In the genomic region with DNA sequence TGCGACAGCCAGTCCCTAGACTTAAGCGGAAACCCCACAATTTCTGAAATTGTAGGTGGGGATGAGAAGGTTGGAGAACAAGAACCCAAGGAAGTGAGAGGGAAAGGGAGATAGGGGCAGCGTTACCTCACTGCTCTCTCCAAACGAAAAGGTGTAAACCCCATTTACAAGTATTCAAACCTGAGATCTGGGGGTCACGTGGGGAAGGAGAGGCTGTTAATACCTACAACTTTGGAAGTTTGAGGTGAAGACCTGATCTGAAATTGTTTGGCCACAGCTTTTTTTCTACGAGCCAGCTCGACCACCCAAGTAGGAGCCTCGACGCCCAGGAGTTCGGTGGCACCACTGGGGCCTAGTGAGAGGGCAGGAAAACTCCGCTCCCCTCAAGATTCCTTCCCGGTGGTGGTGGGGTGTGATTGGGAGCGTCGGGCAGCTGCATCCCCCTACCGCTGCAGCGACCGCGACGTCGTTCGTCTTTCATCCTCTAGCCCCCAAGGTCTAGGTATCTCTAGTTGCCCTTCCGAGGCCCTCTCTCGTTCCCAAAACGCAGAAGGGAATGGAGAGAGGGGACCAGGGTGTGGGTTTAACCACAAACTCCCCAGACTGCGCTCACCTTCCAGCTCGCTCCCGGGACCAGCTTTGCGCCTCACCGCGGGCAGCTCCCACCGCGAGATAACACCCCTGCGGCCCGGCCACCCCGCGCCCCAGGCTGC, we compare ENCODE assay signal across 9 cellular contexts. TPM values are rescaled to one million over a fixed set of nuclear protein-coding genes. Genes with fewer than 3 reads are reported as not detected.
A peak's percentile ranks its signal among the peaks of the same experiment; 100 is the strongest.
DNase-seq lines count a peak whose midpoint lies in the region; ATAC-seq lines count a peak whose summit lies in the region.
"Had no signal": no experiment of that assay in that cellular context is flagged by ENCODE, and none has a peak within 500 bp of the region (broad histone marks: within the 10 kb centered on the region; RNA-seq: fewer than 3 reads in every experiment).

No MANE protein-coding gene starts in this region.

- peaks cover 50% of the 10 kb centered on the region for H3K4me1 Mint-ChIP-seq in activated T-helper 2 cell treated with anti-CD3 and anti-CD28 coated beads, Interferon-gamma antibody, Interleukin-2, Interleukin-4, amounts not matched to agents 10 μg/mL and 5 μg/mL and 100 μg/mL, durations not matched to agents 14 hours and 24 hours and 36 hours (ENCODE audit: low read depth)

- H3K4me3 Mint-ChIP-seq in activated T-helper 2 cell treated with anti-CD3 and anti-CD28 coated beads, Interferon-gamma antibody, Interleukin-2, Interleukin-4, amounts not matched to agents 10 μg/mL and 5 μg/mL and 100 μg/mL, durations not matched to agents 14 hours and 24 hours and 36 hours (ENCODE audit: low read depth) = peak overlapping the region; percentile 93

- no peaks in the 10 kb centered on the region for H3K9me3 Mint-ChIP-seq in activated T-helper 2 cell treated with anti-CD3 and anti-CD28 coated beads, Interferon-gamma antibody, Interleukin-2, Interleukin-4, amounts not matched to agents 10 μg/mL and 5 μg/mL and 100 μg/mL, durations not matched to agents 14 hours and 24 hours and 36 hours

- H3K9me3 ChIP-seq in iPS-18c (ENCODE audit: control insufficient read depth, insufficient read depth, low read length) (no peaks in the 10 kb centered on the region), stomach smooth muscle (ENCODE audit: control insufficient read depth in 2 of 2, low read length in 2 of 2) (no peaks in the 10 kb centered on the region)

- peaks cover 1% of the 10 kb centered on the region for H3K27me3 Mint-ChIP-seq in activated T-helper 2 cell treated with anti-CD3 and anti-CD28 coated beads, Interferon-gamma antibody, Interleukin-2, Interleukin-4, amounts not matched to agents 10 μg/mL and 5 μg/mL and 100 μg/mL, durations not matched to agents 14 hours and 24 hours and 36 hours (ENCODE audit: low read depth)

- peak overlapping the region; percentile 95 for H3K27ac ChIP-seq in stomach smooth muscle (ENCODE audit: low read length)

- H3K36me3 Mint-ChIP-seq in activated T-helper 2 cell treated with anti-CD3 and anti-CD28 coated beads, Interferon-gamma antibody, Interleukin-2, Interleukin-4, amounts not matched to agents 10 μg/mL and 5 μg/mL and 100 μg/mL, durations not matched to agents 14 hours and 24 hours and 36 hours (ENCODE audit: low read depth) = peaks cover 23% of the 10 kb centered on the region

- H3K36me3 ChIP-seq in stomach smooth muscle (ENCODE audit: control insufficient read depth in 2 of 2, insufficient read depth in 2 of 2, low read length in 2 of 2) = no peaks in the 10 kb centered on the region

- H3K9ac ChIP-seq in stomach smooth muscle (ENCODE audit: low read length in 2 of 2) = peak overlapping the region; percentile 88 to 90

- H3K4me1 ChIP-seq in stomach smooth muscle (ENCODE audit: control insufficient read depth, insufficient read depth, low read length) = peaks cover 35% of the 10 kb centered on the region

- peak overlapping the region; percentile 96 for H3K4me3 ChIP-seq in iPS-18c (ENCODE audit: insufficient read depth, low read depth, low read length)
- H3K4me3 ChIP-seq in stomach smooth muscle (ENCODE audit: low read length in 2 of 2) = peak overlapping the region; percentile 85 to 96

- peak overlapping the region; percentile 58 for H3K27ac Mint-ChIP-seq in activated T-helper 2 cell treated with anti-CD3 and anti-CD28 coated beads, Interferon-gamma antibody, Interleukin-2, Interleukin-4, amounts not matched to agents 10 μg/mL and 5 μg/mL and 100 μg/mL, durations not matched to agents 14 hours and 24 hours and 36 hours

- intact Hi-C loops in activated T-helper 2 cell treated with anti-CD3 and anti-CD28 coated beads, Interferon-gamma antibody, Interleukin-2, Interleukin-4, amounts not matched to agents 10 μg/mL and 5 μg/mL and 100 μg/mL, durations not matched to agents 14 hours and 24 hours and 36 hours (cut with micrococcal nuclease) = loop anchor here (2.0 to 5.0 kb wide), 4 partner anchors 34 to 104 kb away; partner anchors contain the start of gene CENPF

- ATAC-seq in HG03095 (IDR thresholded peaks at IDR 0.05; ENCODE audit: unreplicated experiment) = no peak

- DNase-seq in DMS 273 (lab: John Stamatoyannopoulos, UW; ENCODE audit: unreplicated experiment) (peak; percentile 60), DMS 273 treated with DMSO at 0.1 percent for 48 hours (lab: John Stamatoyannopoulos, UW) (no peak), activated gamma-delta T cell treated with Interleukin-2 at 50 U/mL for 16 hours (no peak)
- DNase-seq in activated T-helper 2 cell treated with anti-CD3 and anti-CD28 coated beads, Interferon-gamma antibody, Interleukin-2, Interleukin-4, amounts not matched to agents 10 μg/mL and 5 μg/mL and 100 μg/mL, durations not matched to agents 14 hours and 24 hours and 36 hours (ENCODE audit: low spot score) = no peak
- no peak for DNase-seq in activated CD4-positive, CD25-positive, alpha-beta regulatory T cell (lab: John Stamatoyannopoulos, UW)
- DNase-seq: activated CD4-positive, alpha-beta T cell treated with anti-CD3 and anti-CD28 coated beads for 4 hours had no signal

- H3K27me3 ChIP-seq in stomach smooth muscle (ENCODE audit: control insufficient read depth in 1 of 2, insufficient read depth in 2 of 2, low read length in 2 of 2) = no peaks in the 10 kb centered on the region

RNA-seq across cellular contexts. Expression of gene PTPN14, which starts 0.9 kb away (rescaled TPM):
- total RNA-seq in activated T-helper 2 cell treated with anti-CD3 and anti-CD28 coated beads, Interferon-gamma antibody, Interleukin-2, Interleukin-4, amounts not matched to agents 10 μg/mL and 5 μg/mL and 100 μg/mL, durations not matched to agents 14 hours and 24 hours and 36 hours = 71.4 and 75.6 TPM in 2 replicates

RNA-seq across cellular contexts. Expression of gene CENPF, which starts 52.5 kb away (rescaled TPM):
- total RNA-seq in activated T-helper 2 cell treated with anti-CD3 and anti-CD28 coated beads, Interferon-gamma antibody, Interleukin-2, Interleukin-4, amounts not matched to agents 10 μg/mL and 5 μg/mL and 100 μg/mL, durations not matched to agents 14 hours and 24 hours and 36 hours = 77.1 and 85.9 TPM in 2 replicates
